Comparison of ENCODE assay signal across 16 cellular contexts in genomic region chr19:29795461-29795860, GRCh38. TPM values are rescaled to one million over a fixed set of nuclear protein-coding genes. Genes with fewer than 3 reads are reported as not detected.
DNase-seq lines count a peak whose midpoint lies in the region; ATAC-seq and TF ChIP-seq lines count a peak whose summit lies in the region.
"Had no signal": no experiment of that assay in that cellular context is flagged by ENCODE, and none has a peak within 500 bp of the region (broad histone marks: within the 10 kb centered on the region; RNA-seq: fewer than 3 reads in every experiment).

No MANE protein-coding gene starts in this region.

- H4K20me1 ChIP-seq in neural progenitor cell (ENCODE audit: low read depth) = no peaks in the 10 kb centered on the region
- H4K20me1 ChIP-seq: BLaER1 treated with 17β-estradiol and CSF1 and Interleukin-3, amounts not matched to agents 10 nM and 100 nM had no signal

- no peaks in the 10 kb centered on the region for H3K4me1 ChIP-seq in neural progenitor cell
- H3K4me1 ChIP-seq: BLaER1 treated with 17β-estradiol and CSF1 and Interleukin-3, amounts not matched to agents 10 nM and 100 nM; HAP-1 had no signal

- H3K27ac Mint-ChIP-seq in T-helper 17 cell = peak overlapping the region; percentile 8
- H3K27ac Mint-ChIP-seq in glutamatergic neuron (ENCODE audit: unreplicated experiment) = peak overlapping the region; percentile 84
- H3K27ac Mint-ChIP-seq in neural progenitor cell = peak overlapping the region; percentile 82
- no peak overlapping the region for H3K27ac Mint-ChIP-seq in activated T-helper 1 cell treated with anti-CD3 and anti-CD28 coated beads, Interleukin-12 subunit alpha, Interleukin-12 subunit beta, Interleukin-2, Interleukin-4 antibody, amounts not matched to agents 30 ng/mL and 10 ng/mL and 1 ng/mL, durations not matched to agents 14 hours and 24 hours and 36 hours
- H3K27ac Mint-ChIP-seq: B cell; CD8-positive, alpha-beta T cell had no signal

- TF ChIP-seq CTCF in glutamatergic neuron (IDR thresholded peaks at IDR 0.05; ENCODE audit: partially characterized antibody, unreplicated experiment) = no peak
- TF ChIP-seq CTCF in neural progenitor cell (IDR thresholded peaks at IDR 0.05) = no peak

- H3K36me3 Mint-ChIP-seq in T-helper 17 cell (ENCODE audit: low read depth) = no peaks in the 10 kb centered on the region
- H3K36me3 Mint-ChIP-seq in glutamatergic neuron (ENCODE audit: unreplicated experiment) = peaks cover 4% of the 10 kb centered on the region
- no peaks in the 10 kb centered on the region for H3K36me3 Mint-ChIP-seq in neural progenitor cell
- no peaks in the 10 kb centered on the region for H3K36me3 Mint-ChIP-seq in activated T-helper 1 cell treated with anti-CD3 and anti-CD28 coated beads, Interleukin-12 subunit alpha, Interleukin-12 subunit beta, Interleukin-2, Interleukin-4 antibody, amounts not matched to agents 30 ng/mL and 10 ng/mL and 1 ng/mL, durations not matched to agents 14 hours and 24 hours and 36 hours (ENCODE audit: low read depth)
- H3K36me3 Mint-ChIP-seq: CD8-positive, alpha-beta T cell had no signal

- ATAC-seq in T-helper 17 cell = no peak
- no peak for ATAC-seq in GM21529 (IDR thresholded peaks at IDR 0.05; ENCODE audit: unreplicated experiment)
- no peak for ATAC-seq in HG02588 (IDR thresholded peaks at IDR 0.05; ENCODE audit: unreplicated experiment)
- ATAC-seq: CD8-positive, alpha-beta T cell; GM12878 had no signal

- intact Hi-C loops in activated T-helper 1 cell treated with anti-CD3 and anti-CD28 coated beads, Interleukin-12 subunit alpha, Interleukin-12 subunit beta, Interleukin-2, Interleukin-4 antibody, amounts not matched to agents 30 ng/mL and 10 ng/mL and 1 ng/mL, durations not matched to agents 14 hours and 24 hours and 36 hours (cut with micrococcal nuclease) = no loop called here

- no peaks in the 10 kb centered on the region for H3F3A ChIP-seq in neural progenitor cell (ENCODE audit: low read depth)

- H2AFZ ChIP-seq in neural progenitor cell (replicated peaks) = peak overlapping the region; percentile 10

- H3K4me2 ChIP-seq in neural progenitor cell = no peak overlapping the region
- H3K4me2 ChIP-seq: BLaER1 treated with 17β-estradiol and CSF1 and Interleukin-3, amounts not matched to agents 10 nM and 100 nM had no signal

- H3K4me3 Mint-ChIP-seq in T-helper 17 cell (no peak overlapping the region), glutamatergic neuron (ENCODE audit: unreplicated experiment) (no peak overlapping the region), neural progenitor cell (no peak overlapping the region)
- no peak overlapping the region for H3K4me3 Mint-ChIP-seq in activated T-helper 1 cell treated with anti-CD3 and anti-CD28 coated beads, Interleukin-12 subunit alpha, Interleukin-12 subunit beta, Interleukin-2, Interleukin-4 antibody, amounts not matched to agents 30 ng/mL and 10 ng/mL and 1 ng/mL, durations not matched to agents 14 hours and 24 hours and 36 hours
- H3K4me3 Mint-ChIP-seq: B cell; CD8-positive, alpha-beta T cell had no signal

- no peaks in the 10 kb centered on the region for H3K9me3 Mint-ChIP-seq in glutamatergic neuron (ENCODE audit: unreplicated experiment)
- H3K9me3 Mint-ChIP-seq in neural progenitor cell = no peaks in the 10 kb centered on the region
- no peaks in the 10 kb centered on the region for H3K9me3 Mint-ChIP-seq in activated T-helper 1 cell treated with anti-CD3 and anti-CD28 coated beads, Interleukin-12 subunit alpha, Interleukin-12 subunit beta, Interleukin-2, Interleukin-4 antibody, amounts not matched to agents 30 ng/mL and 10 ng/mL and 1 ng/mL, durations not matched to agents 14 hours and 24 hours and 36 hours
- H3K9me3 Mint-ChIP-seq: CD8-positive, alpha-beta T cell had no signal

- no peak overlapping the region for H3K9ac ChIP-seq in neural progenitor cell
- H3K9ac ChIP-seq: BLaER1 treated with 17β-estradiol and CSF1 and Interleukin-3, amounts not matched to agents 10 nM and 100 nM had no signal

- H3K27me3 ChIP-seq in neural progenitor cell = no peaks in the 10 kb centered on the region
- H3K27me3 ChIP-seq: BLaER1 treated with 17β-estradiol and CSF1 and Interleukin-3, amounts not matched to agents 10 nM and 100 nM had no signal

- no peaks in the 10 kb centered on the region for H3K9me3 ChIP-seq in T-helper 17 cell (ENCODE audit: control insufficient read depth, low read length, poor library complexity, severe bottlenecking)
- H3K9me3 ChIP-seq in neural progenitor cell (ENCODE audit: low read depth) = no peaks in the 10 kb centered on the region
- H3K9me3 ChIP-seq: BLaER1 treated with 17β-estradiol and CSF1 and Interleukin-3, amounts not matched to agents 10 nM and 100 nM; HAP-1 had no signal

- H3K4me3 ChIP-seq in neural progenitor cell = no peak overlapping the region
- H3K4me3 ChIP-seq: BLaER1 treated with 17β-estradiol and CSF1 and Interleukin-3, amounts not matched to agents 10 nM and 100 nM; GM12878; HAP-1 had no signal

- H3K27me3 Mint-ChIP-seq in T-helper 17 cell (peaks cover 5% of the 10 kb centered on the region), glutamatergic neuron (ENCODE audit: unreplicated experiment) (peaks cover 10% of the 10 kb centered on the region), neural progenitor cell (ENCODE audit: insufficient read depth, low read depth) (no peaks in the 10 kb centered on the region)
- peaks cover 12% of the 10 kb centered on the region for H3K27me3 Mint-ChIP-seq in activated T-helper 1 cell treated with anti-CD3 and anti-CD28 coated beads, Interleukin-12 subunit alpha, Interleukin-12 subunit beta, Interleukin-2, Interleukin-4 antibody, amounts not matched to agents 30 ng/mL and 10 ng/mL and 1 ng/mL, durations not matched to agents 14 hours and 24 hours and 36 hours (ENCODE audit: insufficient read depth)

- in situ Hi-C loops in G401 (cut with HindIII; ENCODE audit: low sequenced_read_pairs) = no loop called here

- no peaks in the 10 kb centered on the region for H3K36me3 ChIP-seq in neural progenitor cell
- H3K36me3 ChIP-seq: BLaER1 treated with 17β-estradiol and CSF1 and Interleukin-3, amounts not matched to agents 10 nM and 100 nM; HAP-1 had no signal

- H3K4me1 Mint-ChIP-seq in T-helper 17 cell (peaks cover 3% of the 10 kb centered on the region), glutamatergic neuron (ENCODE audit: low read depth, unreplicated experiment) (peaks cover 4% of the 10 kb centered on the region), neural progenitor cell (peaks cover 2% of the 10 kb centered on the region)
- H3K4me1 Mint-ChIP-seq in activated T-helper 1 cell treated with anti-CD3 and anti-CD28 coated beads, Interleukin-12 subunit alpha, Interleukin-12 subunit beta, Interleukin-2, Interleukin-4 antibody, amounts not matched to agents 30 ng/mL and 10 ng/mL and 1 ng/mL, durations not matched to agents 14 hours and 24 hours and 36 hours (ENCODE audit: low read depth) = peaks cover 21% of the 10 kb centered on the region
- H3K4me1 Mint-ChIP-seq: B cell had no signal

- DNase-seq in G401 (ENCODE audit: low spot score) = peak; percentile 44
- DNase-seq in T-helper 17 cell = no peak
- no peak for DNase-seq in glutamatergic neuron
- DNase-seq in neural progenitor cell (ENCODE audit: low spot score) = no peak
- no peak for DNase-seq in NCI-H524 (lab: John Stamatoyannopoulos, UW)
- DNase-seq in activated T-helper 1 cell treated with anti-CD3 and anti-CD28 coated beads, Interleukin-12 subunit alpha, Interleukin-12 subunit beta, Interleukin-2, Interleukin-4 antibody, amounts not matched to agents 30 ng/mL and 10 ng/mL and 1 ng/mL, durations not matched to agents 14 hours and 24 hours and 36 hours (ENCODE audit: low spot score) = no peak
- DNase-seq: 8988T; Calu3; CD8-positive, alpha-beta T cell; DMS79 treated with DMSO at 0.1 percent for 48 hours had no signal

- no peaks in the 10 kb centered on the region for H3K79me2 ChIP-seq in neural progenitor cell (ENCODE audit: low read depth)

- no peak overlapping the region for H3K27ac ChIP-seq in neural progenitor cell
- H3K27ac ChIP-seq: BLaER1 treated with 17β-estradiol and CSF1 and Interleukin-3, amounts not matched to agents 10 nM and 100 nM had no signal

RNA-seq across cellular contexts. Expression of gene CCNE1, which starts 16.3 kb away (rescaled TPM):
- total RNA-seq in G401 (2014; rRNA removed; shearing (Covaris generic)) = 50.8 and 76.0 TPM in 2 replicates
- total RNA-seq in T-helper 17 cell (1 to 10 TPM; 3.8 to 7.4 TPM), glutamatergic neuron (ENCODE audit: unreplicated experiment) (6.4 TPM), neural progenitor cell (ENCODE audit: low replicate concordance) (31.4 and 34.5 TPM in 2 replicates)
- 55.1 and 58.4 TPM in 2 replicates for total RNA-seq in activated T-helper 1 cell treated with anti-CD3 and anti-CD28 coated beads, Interleukin-12 subunit alpha, Interleukin-12 subunit beta, Interleukin-2, Interleukin-4 antibody, amounts not matched to agents 30 ng/mL and 10 ng/mL and 1 ng/mL, durations not matched to agents 14 hours and 24 hours and 36 hours
